Comparison of ENCODE assay signal across 1 cellular context in genomic region chr12:90126125-90126524, GRCh38.
TF ChIP-seq lines count a peak whose summit lies in the region.

No MANE protein-coding gene starts in this region.

TF ChIP-seq in GM23338, 12 proteins besides CTCF, POLR2A, EP300 and RAD21 (continued from another document):
- TF ChIP-seq REST (IDR thresholded peaks at IDR 0.05; ENCODE audit: unreplicated experiment) (no peak), ETS1 (IDR thresholded peaks at IDR 0.05) (no peak), POLR2AphosphoS5 (IDR thresholded peaks at IDR 0.05; ENCODE audit: low read depth) (no peak)
